Comparison of ENCODE assay signal across 9 cellular contexts in the genomic region with DNA sequence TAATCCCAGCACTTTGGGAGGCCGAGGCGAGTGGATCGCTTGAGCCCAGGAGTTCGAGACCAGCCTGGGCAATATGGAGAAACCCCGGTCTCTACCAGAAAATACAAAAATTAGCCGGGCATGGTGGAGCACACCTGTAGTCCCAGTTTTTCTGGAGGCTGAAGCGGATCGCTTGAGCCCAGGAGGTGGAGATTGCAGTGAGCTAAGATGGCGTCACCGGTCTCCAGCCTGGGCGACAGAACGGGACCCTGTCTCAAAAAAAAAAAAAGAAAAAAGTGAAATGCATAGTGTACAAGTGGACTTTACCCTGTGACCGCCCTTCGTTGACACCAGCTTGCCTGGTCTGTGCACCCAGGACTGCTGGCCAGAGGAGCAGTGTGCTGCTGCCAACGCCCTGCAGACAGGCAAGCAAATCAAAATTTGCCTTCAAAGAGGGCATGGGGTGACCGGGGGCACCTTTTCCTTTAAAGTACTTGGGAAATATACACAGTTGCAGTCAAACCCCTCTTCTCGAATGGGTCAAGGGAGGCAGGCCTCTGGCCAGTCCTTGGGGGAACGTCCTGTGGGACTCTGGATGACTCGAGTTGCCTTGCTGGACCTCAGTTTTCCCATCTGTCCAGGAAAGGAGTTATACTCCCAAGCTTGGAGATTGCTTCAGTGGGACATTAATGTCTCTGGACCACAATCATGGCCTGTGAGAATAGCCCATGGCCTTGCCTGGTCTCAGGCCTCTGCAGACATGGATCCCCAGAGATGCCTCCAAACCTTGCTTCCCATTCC. TPM values are rescaled to one million over a fixed set of nuclear protein-coding genes. Genes with fewer than 3 reads are reported as not detected.
DNase-seq lines count a peak whose midpoint lies in the region; ATAC-seq and TF ChIP-seq lines count a peak whose summit lies in the region.
"Had no signal": no experiment of that assay in that cellular context is flagged by ENCODE, and none has a peak within 500 bp of the region (broad histone marks: within the 10 kb centered on the region; RNA-seq: fewer than 3 reads in every experiment).

No MANE protein-coding gene starts in this region.

- intact Hi-C loops in left lung (cut with DNase I), result no loop called here

- H3K4me1 ChIP-seq in left lung (peaks cover 0 to 22% of the 10 kb centered on the region in 2 donors), thymus (ENCODE audit: control insufficient read depth, insufficient read depth, low read length) (peaks cover 7% of the 10 kb centered on the region)

- peaks cover 2% of the 10 kb centered on the region for H3K4me1 Mint-ChIP-seq in activated T-cell treated with anti-CD3 and anti-CD28 coated beads, Interleukin-2, amount 50 U/mL, for 4 hours (ENCODE audit: low read depth)
- H3K4me1 Mint-ChIP-seq in activated naive CD8-positive, alpha-beta T cell treated with anti-CD3 and anti-CD28 coated beads for 36 hours, result no peaks in the 10 kb centered on the region

- no peak for DNase-seq in activated T-cell treated with anti-CD3 and anti-CD28 coated beads, Interleukin-2, amount 50 U/mL, for 4 hours
- no peak for DNase-seq in activated T-cell treated with anti-CD3 and anti-CD28 coated beads, Interleukin-2, amount 50 U/mL, for 48 hours
- DNase-seq in activated naive CD8-positive, alpha-beta T cell treated with anti-CD3 and anti-CD28 coated beads for 36 hours, result no peak
- DNase-seq in left lung (no peak), GM10248 (ENCODE audit: extremely low spot score) (no peak), DMS153 treated with DMSO at 0.1 percent for 48 hours (lab: John Stamatoyannopoulos, UW; ENCODE audit: unreplicated experiment) (no peak)
- DNase-seq: activated CD4-positive, alpha-beta T cell treated with anti-CD3 and anti-CD28 coated beads, Interleukin-2, amount 50 U/mL, for 48 hours had no signal

- no peak for ATAC-seq in activated T-cell treated with anti-CD3 and anti-CD28 coated beads, Interleukin-2, amount 50 U/mL, for 4 hours
- ATAC-seq in left lung (no peak), GM19395 (IDR thresholded peaks at IDR 0.05; ENCODE audit: unreplicated experiment) (no peak)

- no peaks in the 10 kb centered on the region for H3K27me3 Mint-ChIP-seq in activated T-cell treated with anti-CD3 and anti-CD28 coated beads, Interleukin-2, amount 50 U/mL, for 4 hours (ENCODE audit: low read depth)
- no peaks in the 10 kb centered on the region for H3K27me3 Mint-ChIP-seq in activated naive CD8-positive, alpha-beta T cell treated with anti-CD3 and anti-CD28 coated beads for 36 hours

- no peaks in the 10 kb centered on the region for H3K9me3 ChIP-seq in left lung
- H3K9me3 ChIP-seq in thymus (ENCODE audit: control insufficient read depth), result no peaks in the 10 kb centered on the region

- H3K4me3 ChIP-seq in left lung (peak overlapping the region; percentile 73 to 79), thymus (ENCODE audit: low read length) (peak overlapping the region; percentile 83)

- POLR2A ChIA-PET in GM10248 (lab: Yijun Ruan, JAX), result no interaction called here

- CTCF ChIA-PET in GM10248 (lab: Yijun Ruan, JAX), result interaction anchor here (0.9 to 4.1 kb wide), 20 partner anchors 7 to 653 kb away, joined by 3 to 43 read pairs (median 5); a partner anchor contains a TSS

- H3K27ac ChIP-seq in left lung, result no peak overlapping the region
- H3K27ac ChIP-seq in thymus (ENCODE audit: low read depth), result no peak overlapping the region

- WGBS in thymus, result 94% methylated on average over 19 of the region's 19 CpGs

- TF ChIP-seq CTCF in left lung (IDR thresholded peaks at IDR 0.05), result no peak
- no peak for TF ChIP-seq CTCF in GM10248 (IDR thresholded peaks at IDR 0.05; ENCODE audit: control extremely low read depth, extremely low read depth, low read depth, missing control alignments)

- H3K4me3 Mint-ChIP-seq in activated T-cell treated with anti-CD3 and anti-CD28 coated beads, Interleukin-2, amount 50 U/mL, for 4 hours, result peak overlapping the region; percentile 74
- peak overlapping the region; percentile 78 for H3K4me3 Mint-ChIP-seq in activated naive CD8-positive, alpha-beta T cell treated with anti-CD3 and anti-CD28 coated beads for 36 hours

- H3K36me3 ChIP-seq in left lung (no peaks in the 10 kb centered on the region), thymus (ENCODE audit: control insufficient read depth, insufficient read depth) (no peaks in the 10 kb centered on the region)

- no peaks in the 10 kb centered on the region for H3K36me3 Mint-ChIP-seq in activated T-cell treated with anti-CD3 and anti-CD28 coated beads, Interleukin-2, amount 50 U/mL, for 4 hours (ENCODE audit: insufficient read depth)
- peaks cover 11% of the 10 kb centered on the region for H3K36me3 Mint-ChIP-seq in activated naive CD8-positive, alpha-beta T cell treated with anti-CD3 and anti-CD28 coated beads for 36 hours

- no peak overlapping the region for H3K27ac Mint-ChIP-seq in activated naive CD8-positive, alpha-beta T cell treated with anti-CD3 and anti-CD28 coated beads for 36 hours

- no peaks in the 10 kb centered on the region for H3K9me3 Mint-ChIP-seq in activated T-cell treated with anti-CD3 and anti-CD28 coated beads, Interleukin-2, amount 50 U/mL, for 4 hours
- H3K9me3 Mint-ChIP-seq in activated naive CD8-positive, alpha-beta T cell treated with anti-CD3 and anti-CD28 coated beads for 36 hours, result no peaks in the 10 kb centered on the region

- H3K27me3 ChIP-seq in left lung, result no peaks in the 10 kb centered on the region
- no peaks in the 10 kb centered on the region for H3K27me3 ChIP-seq in thymus (ENCODE audit: control insufficient read depth, insufficient read depth)

RNA-seq across cellular contexts. Expression of a gene that starts 1.0 kb away (rescaled TPM):
- 1 to 10 TPM; 4.2 to 6.4 (median 5.9) TPM for total RNA-seq in activated T-cell treated with anti-CD3 and anti-CD28 coated beads, Interleukin-2, amount 50 U/mL, for 4 hours
- total RNA-seq in activated naive CD8-positive, alpha-beta T cell treated with anti-CD3 and anti-CD28 coated beads for 36 hours, result 1 to 10 TPM; 6.0 to 6.9 TPM
- 1 to 10 TPM; 5.1 to 7.2 TPM for total RNA-seq in left lung
- polyA plus RNA-seq in thymus, result 0.43 TPM
